ENCODE assay signal across 1 cellular context in genomic region chr10:86282664-86283465, GRCh38.
TF ChIP-seq lines count a peak whose summit lies in the region.

No MANE protein-coding gene starts in this region.

TF ChIP-seq in H1, 55 proteins besides CTCF, POLR2A, EP300 and RAD21 (continued from another document):
- TF ChIP-seq, protein P1, sequence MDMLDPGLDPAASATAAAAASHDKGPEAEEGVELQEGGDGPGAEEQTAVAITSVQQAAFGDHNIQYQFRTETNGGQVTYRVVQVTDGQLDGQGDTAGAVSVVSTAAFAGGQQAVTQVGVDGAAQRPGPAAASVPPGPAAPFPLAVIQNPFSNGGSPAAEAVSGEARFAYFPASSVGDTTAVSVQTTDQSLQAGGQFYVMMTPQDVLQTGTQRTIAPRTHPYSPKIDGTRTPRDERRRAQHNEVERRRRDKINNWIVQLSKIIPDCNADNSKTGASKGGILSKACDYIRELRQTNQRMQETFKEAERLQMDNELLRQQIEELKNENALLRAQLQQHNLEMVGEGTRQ (IDR thresholded peaks at IDR 0.05; ENCODE audit: low read length) = no peak
- TF ChIP-seq HDAC6 (IDR thresholded peaks at IDR 0.05; ENCODE audit: low read depth, low read length) (no peak), SP2 (IDR thresholded peaks at IDR 0.05; ENCODE audit: low read length) (no peak), TAF7 (optimal IDR thresholded peaks at IDR 0.05; ENCODE audit: borderline replicate concordance, low read depth, low read length) (no peak), RFX5 (IDR thresholded peaks at IDR 0.05; ENCODE audit: borderline replicate concordance, low read depth, low read length) (no peak), POU5F1 (IDR thresholded peaks at IDR 0.05; ENCODE audit: low read depth, low read length) (no peak), FOSL1 (IDR thresholded peaks at IDR 0.05; ENCODE audit: insufficient read depth, low read depth, low read length) (no peak), CTBP2 (IDR thresholded peaks at IDR 0.05; ENCODE audit: borderline replicate concordance, insufficient read depth, insufficient read length, low read length) (no peak), CHD2 (IDR thresholded peaks at IDR 0.05; ENCODE audit: low read length) (no peak), NANOG (IDR thresholded peaks at IDR 0.05; ENCODE audit: insufficient read depth, low read depth, low read length, poor library complexity, severe bottlenecking) (no peak)
- TF ChIP-seq, protein P2, sequence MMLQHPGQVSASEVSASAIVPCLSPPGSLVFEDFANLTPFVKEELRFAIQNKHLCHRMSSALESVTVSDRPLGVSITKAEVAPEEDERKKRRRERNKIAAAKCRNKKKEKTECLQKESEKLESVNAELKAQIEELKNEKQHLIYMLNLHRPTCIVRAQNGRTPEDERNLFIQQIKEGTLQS (IDR thresholded peaks at IDR 0.05; ENCODE audit: insufficient read depth, low read depth, low read length) = no peak
